In the genomic region with DNA sequence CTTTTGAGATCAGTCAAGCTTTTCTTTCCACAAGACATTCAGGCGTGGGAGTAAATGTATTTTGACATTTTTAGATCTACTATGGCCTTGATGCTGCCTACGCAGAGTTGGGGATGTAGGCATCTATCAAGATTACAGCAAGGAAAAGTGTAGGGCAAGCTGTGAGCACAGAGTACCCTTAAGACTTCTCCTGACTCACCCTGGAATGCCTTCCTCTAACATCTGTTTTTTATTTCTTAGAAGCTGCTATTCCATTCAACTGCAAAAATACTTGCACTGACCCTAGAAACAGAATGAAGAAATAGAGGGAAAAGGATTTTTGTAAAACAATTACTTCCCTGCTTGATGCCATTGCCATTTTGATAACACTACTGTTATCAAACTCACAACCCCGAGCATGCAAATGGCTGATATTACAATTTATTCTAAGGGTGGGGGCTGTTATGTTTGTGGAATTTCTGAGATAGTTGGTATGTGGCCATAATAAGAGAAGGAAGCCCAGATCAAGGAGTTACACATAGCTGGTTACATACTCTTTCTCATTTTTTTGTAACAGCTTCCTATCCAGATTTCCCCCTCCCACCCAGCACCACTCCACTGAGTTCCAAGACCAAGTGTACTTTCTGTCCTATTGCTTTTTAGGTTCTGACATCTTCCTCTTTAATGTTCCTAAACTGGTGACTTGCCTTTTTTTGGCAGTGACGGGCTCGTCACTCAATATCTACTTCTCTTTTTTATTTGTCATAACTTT, we compare ENCODE assay signal across 10 cellular contexts. TPM values are rescaled to one million over a fixed set of nuclear protein-coding genes. Genes with fewer than 3 reads are reported as not detected.
A peak's percentile ranks its signal among the peaks of the same experiment; 100 is the strongest.
DNase-seq lines count a peak whose midpoint lies in the region; ATAC-seq and TF ChIP-seq lines count a peak whose summit lies in the region.
"Had no signal": no experiment of that assay in that cellular context is flagged by ENCODE, and none has a peak within 500 bp of the region (broad histone marks: within the 10 kb centered on the region; RNA-seq: fewer than 3 reads in every experiment).

No MANE protein-coding gene starts in this region.

- no peak overlapping the region for H3K4me3 ChIP-seq in NB4 (ENCODE audit: low read depth, low read length)
- H3K4me3 ChIP-seq in naive thymus-derived CD4-positive, alpha-beta T cell (ENCODE audit: low read length) = no peak overlapping the region

- peaks cover 20% of the 10 kb centered on the region for H3K4me1 Mint-ChIP-seq in dendritic cell treated with granulocyte-macrophage colony-stimulating factor and Interleukin-4, amounts not matched to agents 40 ng/mL and 50 ng/mL, for 4 days (ENCODE audit: low read depth)
- peaks cover 0 to 8% (median under 1%) of the 10 kb centered on the region in 7 donors for H3K4me1 Mint-ChIP-seq in naive thymus-derived CD4-positive, alpha-beta T cell
- peaks cover 12% of the 10 kb centered on the region for H3K4me1 Mint-ChIP-seq in activated T-cell treated with anti-CD3 and anti-CD28 coated beads, Interleukin-2, amount 50 U/mL, for 24 hours (ENCODE audit: low read depth)
- peaks cover 8% of the 10 kb centered on the region for H3K4me1 Mint-ChIP-seq in activated T-helper 1 cell treated with anti-CD3 and anti-CD28 coated beads, Interleukin-12 subunit alpha, Interleukin-12 subunit beta, Interleukin-2, Interleukin-4 antibody, amounts not matched to agents 30 ng/mL and 10 ng/mL and 1 ng/mL, durations not matched to agents 14 hours and 24 hours and 36 hours (ENCODE audit: low read depth)

- POLR2A ChIA-PET in naive thymus-derived CD4-positive, alpha-beta T cell (lab: Charles Lee) = no interaction called here

- no peak for TF ChIP-seq POLR2A in NB4 (IDR thresholded peaks at IDR 0.05; ENCODE audit: extremely low read depth, insufficient read length)

- no peak for TF ChIP-seq CTCF in NB4 (IDR thresholded peaks at IDR 0.05; ENCODE audit: low read depth, low read length)

- no peaks in the 10 kb centered on the region for H3K27me3 ChIP-seq in naive thymus-derived CD4-positive, alpha-beta T cell (ENCODE audit: control insufficient read depth in 2 of 2, insufficient read depth in 2 of 2, low read length in 2 of 2)

- H3K27ac ChIP-seq in naive thymus-derived CD4-positive, alpha-beta T cell (ENCODE audit: low read depth, low read length) = no peak overlapping the region

- DNase-seq in AG08395 (ENCODE audit: low spot score) (peak; percentile 73), NB4 (ENCODE audit: low read depth) (peak; percentile 44), NCI-H2227 (lab: John Stamatoyannopoulos, UW; ENCODE audit: unreplicated experiment) (no peak), iPS-NIHi7 (ENCODE audit: extremely low spot score) (no peak)
- no peak for DNase-seq in naive thymus-derived CD4-positive, alpha-beta T cell
- no peak for DNase-seq in activated T-cell treated with anti-CD3 and anti-CD28 coated beads, Interleukin-2, amount 50 U/mL, for 24 hours
- no peak for DNase-seq in activated T-helper 1 cell treated with anti-CD3 and anti-CD28 coated beads, Interleukin-12 subunit alpha, Interleukin-12 subunit beta, Interleukin-2, Interleukin-4 antibody, amounts not matched to agents 30 ng/mL and 10 ng/mL and 1 ng/mL, durations not matched to agents 14 hours and 24 hours and 36 hours (ENCODE audit: low spot score)
- DNase-seq: activated naive CD8-positive, alpha-beta T cell treated with anti-CD3 and anti-CD28 coated beads, Interleukin-2, amount 10 ng/mL, durations not matched to agents 7 days and 5 days; SHP77 had no signal

- intact Hi-C loops in dendritic cell treated with granulocyte-macrophage colony-stimulating factor and Interleukin-4, amounts not matched to agents 40 ng/mL and 50 ng/mL, for 4 days (cut with micrococcal nuclease) = loop anchor here (5.0 kb wide), 1 partner anchor 45 kb away; no protein-coding TSS in a partner anchor
- intact Hi-C loops in naive thymus-derived CD4-positive, alpha-beta T cell (cut with micrococcal nuclease) = no loop called here
- intact Hi-C loops in activated T-helper 1 cell treated with anti-CD3 and anti-CD28 coated beads, Interleukin-12 subunit alpha, Interleukin-12 subunit beta, Interleukin-2, Interleukin-4 antibody, amounts not matched to agents 30 ng/mL and 10 ng/mL and 1 ng/mL, durations not matched to agents 14 hours and 24 hours and 36 hours (cut with micrococcal nuclease) = no loop called here

- CTCF ChIA-PET in naive thymus-derived CD4-positive, alpha-beta T cell (lab: Charles Lee) = no interaction called here

- H3K4me1 ChIP-seq in naive thymus-derived CD4-positive, alpha-beta T cell (ENCODE audit: control insufficient read depth in 2 of 2, insufficient read depth in 2 of 2, low read length in 2 of 2) = peaks cover under 1 to 2% of the 10 kb centered on the region in 2 donors

- peak overlapping the region; percentile 37 for H3K4me3 Mint-ChIP-seq in dendritic cell treated with granulocyte-macrophage colony-stimulating factor and Interleukin-4, amounts not matched to agents 40 ng/mL and 50 ng/mL, for 4 days
- no peak overlapping the region for H3K4me3 Mint-ChIP-seq in naive thymus-derived CD4-positive, alpha-beta T cell
- no peak overlapping the region for H3K4me3 Mint-ChIP-seq in activated T-cell treated with anti-CD3 and anti-CD28 coated beads, Interleukin-2, amount 50 U/mL, for 24 hours
- H3K4me3 Mint-ChIP-seq in activated T-helper 1 cell treated with anti-CD3 and anti-CD28 coated beads, Interleukin-12 subunit alpha, Interleukin-12 subunit beta, Interleukin-2, Interleukin-4 antibody, amounts not matched to agents 30 ng/mL and 10 ng/mL and 1 ng/mL, durations not matched to agents 14 hours and 24 hours and 36 hours = no peak overlapping the region
- H3K4me3 Mint-ChIP-seq: activated naive CD8-positive, alpha-beta T cell treated with anti-CD3 and anti-CD28 coated beads, Interleukin-2, amount 10 ng/mL, durations not matched to agents 7 days and 5 days had no signal

- peak overlapping the region; percentile 93 for H3K27ac Mint-ChIP-seq in dendritic cell treated with granulocyte-macrophage colony-stimulating factor and Interleukin-4, amounts not matched to agents 40 ng/mL and 50 ng/mL, for 4 days
- H3K27ac Mint-ChIP-seq in naive thymus-derived CD4-positive, alpha-beta T cell = no peak overlapping the region
- no peak overlapping the region for H3K27ac Mint-ChIP-seq in activated T-cell treated with anti-CD3 and anti-CD28 coated beads, Interleukin-2, amount 50 U/mL, for 24 hours
- H3K27ac Mint-ChIP-seq in activated T-helper 1 cell treated with anti-CD3 and anti-CD28 coated beads, Interleukin-12 subunit alpha, Interleukin-12 subunit beta, Interleukin-2, Interleukin-4 antibody, amounts not matched to agents 30 ng/mL and 10 ng/mL and 1 ng/mL, durations not matched to agents 14 hours and 24 hours and 36 hours = no peak overlapping the region
- H3K27ac Mint-ChIP-seq: activated naive CD8-positive, alpha-beta T cell treated with anti-CD3 and anti-CD28 coated beads, Interleukin-2, amount 10 ng/mL, durations not matched to agents 7 days and 5 days had no signal

- H3K27me3 Mint-ChIP-seq in dendritic cell treated with granulocyte-macrophage colony-stimulating factor and Interleukin-4, amounts not matched to agents 40 ng/mL and 50 ng/mL, for 4 days = no peaks in the 10 kb centered on the region
- peaks cover 0 to 15% (median 0%) of the 10 kb centered on the region in 5 donors for H3K27me3 Mint-ChIP-seq in naive thymus-derived CD4-positive, alpha-beta T cell
- H3K27me3 Mint-ChIP-seq in activated T-cell treated with anti-CD3 and anti-CD28 coated beads, Interleukin-2, amount 50 U/mL, for 24 hours = no peaks in the 10 kb centered on the region
- peaks cover 24% of the 10 kb centered on the region for H3K27me3 Mint-ChIP-seq in activated T-helper 1 cell treated with anti-CD3 and anti-CD28 coated beads, Interleukin-12 subunit alpha, Interleukin-12 subunit beta, Interleukin-2, Interleukin-4 antibody, amounts not matched to agents 30 ng/mL and 10 ng/mL and 1 ng/mL, durations not matched to agents 14 hours and 24 hours and 36 hours (ENCODE audit: insufficient read depth)

- H3K9me3 Mint-ChIP-seq in dendritic cell treated with granulocyte-macrophage colony-stimulating factor and Interleukin-4, amounts not matched to agents 40 ng/mL and 50 ng/mL, for 4 days = no peaks in the 10 kb centered on the region
- no peaks in the 10 kb centered on the region for H3K9me3 Mint-ChIP-seq in naive thymus-derived CD4-positive, alpha-beta T cell
- no peaks in the 10 kb centered on the region for H3K9me3 Mint-ChIP-seq in activated T-cell treated with anti-CD3 and anti-CD28 coated beads, Interleukin-2, amount 50 U/mL, for 24 hours
- H3K9me3 Mint-ChIP-seq in activated T-helper 1 cell treated with anti-CD3 and anti-CD28 coated beads, Interleukin-12 subunit alpha, Interleukin-12 subunit beta, Interleukin-2, Interleukin-4 antibody, amounts not matched to agents 30 ng/mL and 10 ng/mL and 1 ng/mL, durations not matched to agents 14 hours and 24 hours and 36 hours = no peaks in the 10 kb centered on the region
- H3K9me3 Mint-ChIP-seq: activated naive CD8-positive, alpha-beta T cell treated with anti-CD3 and anti-CD28 coated beads, Interleukin-2, amount 10 ng/mL, durations not matched to agents 7 days and 5 days had no signal

- peak; percentile 80 for ATAC-seq in naive thymus-derived CD4-positive, alpha-beta T cell

- H3K36me3 Mint-ChIP-seq in dendritic cell treated with granulocyte-macrophage colony-stimulating factor and Interleukin-4, amounts not matched to agents 40 ng/mL and 50 ng/mL, for 4 days (ENCODE audit: low read depth) = no peaks in the 10 kb centered on the region
- H3K36me3 Mint-ChIP-seq in naive thymus-derived CD4-positive, alpha-beta T cell = no peaks in the 10 kb centered on the region
- no peaks in the 10 kb centered on the region for H3K36me3 Mint-ChIP-seq in activated T-cell treated with anti-CD3 and anti-CD28 coated beads, Interleukin-2, amount 50 U/mL, for 24 hours (ENCODE audit: low read depth)
- no peaks in the 10 kb centered on the region for H3K36me3 Mint-ChIP-seq in activated T-helper 1 cell treated with anti-CD3 and anti-CD28 coated beads, Interleukin-12 subunit alpha, Interleukin-12 subunit beta, Interleukin-2, Interleukin-4 antibody, amounts not matched to agents 30 ng/mL and 10 ng/mL and 1 ng/mL, durations not matched to agents 14 hours and 24 hours and 36 hours (ENCODE audit: low read depth)
- H3K36me3 Mint-ChIP-seq: activated naive CD8-positive, alpha-beta T cell treated with anti-CD3 and anti-CD28 coated beads, Interleukin-2, amount 10 ng/mL, durations not matched to agents 7 days and 5 days had no signal

- H3K9me3 ChIP-seq in naive thymus-derived CD4-positive, alpha-beta T cell (ENCODE audit: control insufficient read depth in 2 of 3, low read length in 3 of 3) = no peaks in the 10 kb centered on the region

- H3K36me3 ChIP-seq in naive thymus-derived CD4-positive, alpha-beta T cell (ENCODE audit: control insufficient read depth in 2 of 3, insufficient read depth in 3 of 3, low read length in 3 of 3) = no peaks in the 10 kb centered on the region

RNA-seq across cellular contexts. Expression of gene ROCK1, which starts 5.9 kb away (rescaled TPM):
- total RNA-seq in naive thymus-derived CD4-positive, alpha-beta T cell = 10 to 100 TPM; 66.2 to 97.5 (median 75.8) TPM
- polyA plus RNA-seq in naive thymus-derived CD4-positive, alpha-beta T cell = 10 to 100 TPM; 27.6 to 39.2 TPM
- total RNA-seq in activated T-helper 1 cell treated with anti-CD3 and anti-CD28 coated beads, Interleukin-12 subunit alpha, Interleukin-12 subunit beta, Interleukin-2, Interleukin-4 antibody, amounts not matched to agents 30 ng/mL and 10 ng/mL and 1 ng/mL, durations not matched to agents 14 hours and 24 hours and 36 hours = 58.6 and 62.1 TPM in 2 replicates

Comparison
In these comparisons a context has a peak if more than half of its experiments do, and no peak if none do; other contexts are left out.
1. DNase-seq: peak in AG08395 (single experiment) and NB4 (single experiment); none in naive thymus-derived CD4-positive, alpha-beta T cell (0 of 9), NCI-H2227 (single experiment), activated T-cell treated with anti-CD3 and anti-CD28 coated beads, Interleukin-2, amount 50 U/mL, for 24 hours (single experiment), iPS-NIHi7 (single experiment) and activated T-helper 1 cell treated with anti-CD3 and anti-CD28 coated beads, Interleukin-12 subunit alpha, Interleukin-12 subunit beta, Interleukin-2, Interleukin-4 antibody, amounts not matched to agents 30 ng/mL and 10 ng/mL and 1 ng/mL, durations not matched to agents 14 hours and 24 hours and 36 hours (single experiment).